Comparison of ENCODE assay signal across 21 cellular contexts in genomic region chr6:43746613-43747101, GRCh38. TPM values are rescaled to one million over a fixed set of nuclear protein-coding genes. Genes with fewer than 3 reads are reported as not detected.
A peak's percentile ranks its signal among the peaks of the same experiment; 100 is the strongest.
DNase-seq lines count a peak whose midpoint lies in the region; ATAC-seq, FAIRE-seq and TF ChIP-seq lines count a peak whose summit lies in the region.
"Had no signal": no experiment of that assay in that cellular context is flagged by ENCODE, and none has a peak within 500 bp of the region (broad histone marks: within the 10 kb centered on the region; RNA-seq: fewer than 3 reads in every experiment).

No MANE protein-coding gene starts in this region.

- H3K27me3 ChIP-seq in BLaER1 treated with 17β-estradiol and CSF1 and Interleukin-3, amounts not matched to agents 10 nM and 100 nM = no peaks in the 10 kb centered on the region
- H3K27me3 ChIP-seq in parathyroid adenoma (ENCODE audit: control insufficient read depth, insufficient read depth, low read length) = no peaks in the 10 kb centered on the region
- no peaks in the 10 kb centered on the region for H3K27me3 ChIP-seq in CD4-positive, alpha-beta memory T cell (ENCODE audit: insufficient read depth, low read length)
- H3K27me3 ChIP-seq: uterus had no signal

- no peaks in the 10 kb centered on the region for H3K9me3 Mint-ChIP-seq in activated B cell treated with CpG ODN at 0.5 μM for 24 hours
- H3K9me3 Mint-ChIP-seq in CD4-positive, alpha-beta memory T cell = peaks cover 0 to 2% (median 0%) of the 10 kb centered on the region in 8 donors
- H3K9me3 Mint-ChIP-seq: activated T-helper 2 cell treated with anti-CD3 and anti-CD28 coated beads, Interferon-gamma antibody, Interleukin-2, Interleukin-4, amounts not matched to agents 10 μg/mL and 5 μg/mL and 100 μg/mL, durations not matched to agents 14 hours and 24 hours and 36 hours; natural killer cell had no signal

- 0 out of 22 replicates have a peak overlapping the region, but pooled peaks of 1 of the 11 experiments have one; percentile 11 for H3K9ac ChIP-seq in BLaER1 treated with 17β-estradiol and CSF1 and Interleukin-3, amounts not matched to agents 10 nM and 100 nM
- no peak overlapping the region for H3K9ac ChIP-seq in parathyroid adenoma
- H3K9ac ChIP-seq: GM23248 had no signal

- CTCF ChIA-PET in activated B cell treated with CpG ODN at 0.5 μM for 24 hours (lab: Charles Lee) = interaction anchor here (1.1 kb wide), 1 partner anchor 22 kb away, joined by 3 read pairs; no protein-coding TSS in a partner anchor
- CTCF ChIA-PET in CD4-positive, alpha-beta memory T cell (lab: Charles Lee; ENCODE audit: partially characterized antibody) = interaction anchor here (1.2 to 4.6 kb wide), 2 partner anchors 22 to 28 kb away, joined by 3 to 22 read pairs; partner anchors contain the start of gene VEGFA

- H3K4me1 Mint-ChIP-seq in activated B cell treated with CpG ODN at 0.5 μM for 24 hours = no peaks in the 10 kb centered on the region
- H3K4me1 Mint-ChIP-seq in CD4-positive, alpha-beta memory T cell = no peaks in the 10 kb centered on the region
- H3K4me1 Mint-ChIP-seq: natural killer cell had no signal

- no peaks in the 10 kb centered on the region for H3K36me3 ChIP-seq in BLaER1 treated with 17β-estradiol and CSF1 and Interleukin-3, amounts not matched to agents 10 nM and 100 nM
- no peaks in the 10 kb centered on the region for H3K36me3 ChIP-seq in parathyroid adenoma (ENCODE audit: control insufficient read depth, insufficient read depth, low read length)
- no peaks in the 10 kb centered on the region for H3K36me3 ChIP-seq in CD4-positive, alpha-beta memory T cell (ENCODE audit: insufficient read depth, low read length)
- H3K36me3 ChIP-seq: uterus had no signal

- peaks cover 0 to 13% (median 9%) of the 10 kb centered on the region in 10 experiments; a peak in 14 of 20 replicates for H3K4me1 ChIP-seq in BLaER1 treated with 17β-estradiol and CSF1 and Interleukin-3, amounts not matched to agents 10 nM and 100 nM
- peaks cover 14% of the 10 kb centered on the region for H3K4me1 ChIP-seq in parathyroid adenoma
- H3K4me1 ChIP-seq in CD4-positive, alpha-beta memory T cell (ENCODE audit: insufficient read depth, low read length) = no peaks in the 10 kb centered on the region
- H3K4me1 ChIP-seq: uterus had no signal

- H3K27ac Mint-ChIP-seq in activated B cell treated with CpG ODN at 0.5 μM for 24 hours = no peak overlapping the region
- H3K27ac Mint-ChIP-seq in CD4-positive, alpha-beta memory T cell = no peak overlapping the region
- H3K27ac Mint-ChIP-seq: activated T-helper 2 cell treated with anti-CD3 and anti-CD28 coated beads, Interferon-gamma antibody, Interleukin-2, Interleukin-4, amounts not matched to agents 10 μg/mL and 5 μg/mL and 100 μg/mL, durations not matched to agents 14 hours and 24 hours and 36 hours; natural killer cell; T-helper 17 cell had no signal

- peak; percentile 4 for DNase-seq in activated B cell treated with CpG ODN at 0.5 μM for 24 hours
- DNase-seq in left ventricle myocardium superior = peak; percentile 59
- DNase-seq in CD4-positive, alpha-beta memory T cell = no peak
- DNase-seq in H54 (ENCODE audit: insufficient read length, low spot score) = no peak
- no peak for DNase-seq in NCI-H1417 (lab: John Stamatoyannopoulos, UW)
- DNase-seq: amniotic stem cell; central memory CD4-positive, alpha-beta T cell; DMS79 treated with DMSO at 0.1 percent for 48 hours; effector CD8-positive, alpha-beta T cell; GM23248; natural killer cell; NCI-H2081; NCI-H510A treated with DMSO at 0.1 percent for 48 hours; SHP77 treated with DMSO at 0.1 percent for 48 hours; stimulated activated naive CD8-positive, alpha-beta T cell treated with anti-CD3 and anti-CD28 coated beads, Interleukin-15, Interleukin-2, amounts not matched to agents 100 U/mL and 50 U/mL, for 24 hours; T-helper 17 cell; uterus had no signal

- no peak for FAIRE-seq in H54 (lab: Jason Lieb, UNC)

- H3K4me3 Mint-ChIP-seq in activated B cell treated with CpG ODN at 0.5 μM for 24 hours = no peak overlapping the region
- no peak overlapping the region for H3K4me3 Mint-ChIP-seq in CD4-positive, alpha-beta memory T cell
- H3K4me3 Mint-ChIP-seq: natural killer cell, T-helper 17 cell had no signal

- peak overlapping the region in 1 of 11 experiments; percentile 28; a peak in 1 of 22 replicates for H3K27ac ChIP-seq in BLaER1 treated with 17β-estradiol and CSF1 and Interleukin-3, amounts not matched to agents 10 nM and 100 nM
- no peak overlapping the region for H3K27ac ChIP-seq in parathyroid adenoma
- no peak overlapping the region for H3K27ac ChIP-seq in CD4-positive, alpha-beta memory T cell (ENCODE audit: low read depth, low read length)
- H3K27ac ChIP-seq: GM23248, uterus had no signal

- POLR2A ChIA-PET in activated B cell treated with CpG ODN at 0.5 μM for 24 hours (lab: Charles Lee) = no interaction called here
- POLR2A ChIA-PET in CD4-positive, alpha-beta memory T cell (lab: Charles Lee; ENCODE audit: partially characterized antibody) = no interaction called here

- H3K27me3 Mint-ChIP-seq in activated B cell treated with CpG ODN at 0.5 μM for 24 hours = peaks cover 14% of the 10 kb centered on the region
- H3K27me3 Mint-ChIP-seq in CD4-positive, alpha-beta memory T cell = peaks cover 11 to 13% of the 10 kb centered on the region in 2 donors

- peak overlapping the region; percentile 33 for H2AFZ ChIP-seq in parathyroid adenoma
- H2AFZ ChIP-seq: GM23248 had no signal

- no peaks in the 10 kb centered on the region for H3K79me2 ChIP-seq in parathyroid adenoma

- H3K4me2 ChIP-seq in BLaER1 treated with 17β-estradiol and CSF1 and Interleukin-3, amounts not matched to agents 10 nM and 100 nM = peak overlapping the region in 9 of 11 experiments; percentile 3 to 33 (median 14); a peak in 9 of 22 replicates
- H3K4me2 ChIP-seq in parathyroid adenoma (ENCODE audit: low read length) = no peak overlapping the region

- H3K36me3 Mint-ChIP-seq in activated B cell treated with CpG ODN at 0.5 μM for 24 hours (ENCODE audit: low read depth) = no peaks in the 10 kb centered on the region
- no peaks in the 10 kb centered on the region for H3K36me3 Mint-ChIP-seq in CD4-positive, alpha-beta memory T cell
- H3K36me3 Mint-ChIP-seq: natural killer cell had no signal

- H4K20me1 ChIP-seq in BLaER1 treated with 17β-estradiol and CSF1 and Interleukin-3, amounts not matched to agents 10 nM and 100 nM = no peaks in the 10 kb centered on the region

- ATAC-seq in activated B cell treated with CpG ODN at 0.5 μM for 24 hours (ENCODE audit: low read depth) (no peak), left ventricle myocardium superior (peak; percentile 44), HG03045 (IDR thresholded peaks at IDR 0.05; ENCODE audit: unreplicated experiment) (no peak)
- ATAC-seq: natural killer cell; stimulated activated naive CD8-positive, alpha-beta T cell treated with anti-CD3 and anti-CD28 coated beads, Interleukin-15, Interleukin-2, amounts not matched to agents 100 U/mL and 50 U/mL, for 24 hours; T-helper 17 cell had no signal

- no peak for TF ChIP-seq POLR2A in H54 (IDR thresholded peaks at IDR 0.05; ENCODE audit: low read depth, low read length)

- H3K4me3 ChIP-seq in BLaER1 treated with 17β-estradiol and CSF1 and Interleukin-3, amounts not matched to agents 10 nM and 100 nM = no peak overlapping the region
- H3K4me3 ChIP-seq in parathyroid adenoma (ENCODE audit: low read depth, low read length) = no peak overlapping the region
- no peak overlapping the region for H3K4me3 ChIP-seq in CD4-positive, alpha-beta memory T cell (ENCODE audit: low read length in 2 of 2)
- H3K4me3 ChIP-seq: GM23248, uterus had no signal

- H3K9me3 ChIP-seq in BLaER1 treated with 17β-estradiol and CSF1 and Interleukin-3, amounts not matched to agents 10 nM and 100 nM (replicated peaks in 1 of 11) = no peaks in the 10 kb centered on the region
- H3K9me3 ChIP-seq in parathyroid adenoma (ENCODE audit: control insufficient read depth, low read length) = no peaks in the 10 kb centered on the region
- no peaks in the 10 kb centered on the region for H3K9me3 ChIP-seq in CD4-positive, alpha-beta memory T cell (ENCODE audit: control insufficient read depth in 1 of 2, low read length in 2 of 2)
- H3K9me3 ChIP-seq: uterus had no signal

- TF ChIP-seq CTCF in activated B cell treated with CpG ODN at 0.5 μM for 24 hours (IDR thresholded peaks at IDR 0.05) (no peak), parathyroid adenoma (IDR thresholded peaks at IDR 0.05) (no peak)

- intact Hi-C loops in activated B cell treated with CpG ODN at 0.5 μM for 24 hours (cut with micrococcal nuclease) (no loop called here), left ventricle myocardium superior (cut with micrococcal nuclease) (no loop called here)
- intact Hi-C loops in CD4-positive, alpha-beta memory T cell (cut with micrococcal nuclease) = no loop called here

RNA-seq across cellular contexts. Expression of gene VEGFA, which starts 23.4 kb away (rescaled TPM):
- total RNA-seq in activated B cell treated with CpG ODN at 0.5 μM for 24 hours (29.0 and 31.3 TPM in 2 replicates), left ventricle myocardium superior (261 TPM)
- 1 to 10 TPM in 1 of 2 experiments, under 1 TPM in 1; 0.29 to 1.1 TPM for total RNA-seq in CD4-positive, alpha-beta memory T cell
- polyA plus RNA-seq in CD4-positive, alpha-beta memory T cell = not detected

RNA-seq across cellular contexts. Expression of gene MRPS18A, which starts 59.1 kb away (rescaled TPM):
- total RNA-seq in activated B cell treated with CpG ODN at 0.5 μM for 24 hours = 57.0 and 59.1 TPM in 2 replicates
- total RNA-seq in left ventricle myocardium superior = 46.0 TPM
- 10 to 100 TPM; 31.3 to 32.4 TPM for total RNA-seq in CD4-positive, alpha-beta memory T cell
- polyA plus RNA-seq in CD4-positive, alpha-beta memory T cell = 10 to 100 TPM; 62.6 to 86.1 TPM

Comparison
In these comparisons a context has a peak if more than half of its experiments do, and no peak if none do; other contexts are left out.
1. DNase-seq: peak in activated B cell treated with CpG ODN at 0.5 μM for 24 hours (single experiment) and left ventricle myocardium superior (single experiment); none in CD4-positive, alpha-beta memory T cell (0 of 5), H54 (single experiment) and NCI-H1417 (0 of 3).
2. RNA of gene VEGFA, which starts 23.4 kb away (total RNA-seq): 261 TPM in left ventricle myocardium superior (single experiment) and 29.0 to 31.3 TPM in activated B cell treated with CpG ODN at 0.5 μM for 24 hours; 0.29 to 1.1 TPM in CD4-positive, alpha-beta memory T cell; every median in the first group is over 10 times any median in the second.